ENCODE assay signal across 16 cellular contexts in the genomic region with DNA sequence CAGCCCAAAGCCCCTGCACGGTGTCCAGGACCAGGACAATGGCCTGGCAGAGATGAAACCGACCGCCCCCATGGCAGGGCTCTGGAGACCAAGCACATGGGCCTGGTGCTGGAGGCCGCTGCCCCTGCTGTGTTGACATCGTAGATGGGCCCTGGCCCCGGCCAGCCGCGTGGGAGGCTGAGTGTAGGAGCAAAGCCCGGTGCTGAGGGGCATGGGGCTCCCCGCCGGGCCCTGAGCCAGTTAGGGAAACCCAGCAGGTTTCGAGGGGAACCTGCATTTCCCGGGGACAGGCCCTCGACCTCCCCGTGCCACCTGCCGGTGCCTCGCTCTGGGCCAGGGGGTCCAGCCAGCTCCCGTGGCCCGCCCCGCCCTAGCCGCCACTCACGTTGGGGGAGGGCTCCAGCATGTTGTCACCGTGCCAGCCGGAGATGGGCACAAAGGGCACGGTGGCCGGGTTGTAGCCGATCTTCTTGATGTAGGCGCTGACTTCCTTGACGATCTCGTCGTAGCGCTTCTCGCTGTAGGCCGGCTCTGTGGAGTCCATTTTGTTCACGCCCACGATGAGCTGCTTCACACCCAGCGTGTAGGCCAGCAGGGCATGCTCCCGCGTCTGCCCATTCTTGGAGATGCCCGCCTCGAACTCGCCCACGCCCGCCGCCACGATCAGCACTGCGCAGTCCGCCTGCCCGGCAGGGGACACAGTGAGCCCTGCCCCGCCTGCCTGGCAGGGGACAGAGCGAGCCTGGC. TPM values are rescaled to one million over a fixed set of nuclear protein-coding genes. Genes with fewer than 3 reads are reported as not detected.
DNase-seq lines count a peak whose midpoint lies in the region; ATAC-seq, FAIRE-seq and TF ChIP-seq lines count a peak whose summit lies in the region.
"Had no signal": no experiment of that assay in that cellular context is flagged by ENCODE, and none has a peak within 500 bp of the region (broad histone marks: within the 10 kb centered on the region; RNA-seq: fewer than 3 reads in every experiment).

No MANE protein-coding gene starts in this region.

- WGBS in suprapubic skin = 85% methylated on average over 28 of the region's 51 CpGs

- H3K27ac Mint-ChIP-seq in type B pancreatic cell = no peak overlapping the region
- H3K27ac Mint-ChIP-seq: GM23338 had no signal

- H3K36me3 ChIP-seq in kidney (ENCODE audit: control insufficient read depth in 1 of 2, insufficient read depth in 2 of 2, low read length in 2 of 2) (no peaks in the 10 kb centered on the region), suprapubic skin (no peaks in the 10 kb centered on the region)

- TF ChIP-seq CTCF in kidney (IDR thresholded peaks at IDR 0.05; ENCODE audit: borderline replicate concordance, extremely low read depth, insufficient read depth) (no peak), type B pancreatic cell (conservative IDR thresholded peaks at IDR 0.05) (no peak), suprapubic skin (IDR thresholded peaks at IDR 0.05) (no peak)

- no peak overlapping the region for H3K4me3 ChIP-seq in kidney (ENCODE audit: low read length in 2 of 2)
- H3K4me3 ChIP-seq in suprapubic skin = no peak overlapping the region
- H3K4me3 ChIP-seq: GM23338 had no signal

- H3K9me3 ChIP-seq in kidney (ENCODE audit: control insufficient read depth in 1 of 2, low read length in 2 of 2) = no peaks in the 10 kb centered on the region
- no peaks in the 10 kb centered on the region for H3K9me3 ChIP-seq in suprapubic skin

- H3K4me3 Mint-ChIP-seq in type B pancreatic cell = no peak overlapping the region
- H3K4me3 Mint-ChIP-seq: GM23338 had no signal

- no peak for TF ChIP-seq EP300 in suprapubic skin (IDR thresholded peaks at IDR 0.05)

- H3K4me1 ChIP-seq in kidney (ENCODE audit: control insufficient read depth in 1 of 2, insufficient read depth in 1 of 2, low read depth in 1 of 2, low read length in 2 of 2) = peaks cover 0 to 2% of the 10 kb centered on the region in 2 donors
- peaks cover 34% of the 10 kb centered on the region for H3K4me1 ChIP-seq in suprapubic skin

- no peaks in the 10 kb centered on the region for H3K36me3 Mint-ChIP-seq in type B pancreatic cell

- peaks cover 16% of the 10 kb centered on the region for H3K27me3 Mint-ChIP-seq in type B pancreatic cell

- peaks cover 70% of the 10 kb centered on the region for H3K27me3 ChIP-seq in suprapubic skin

- TF ChIP-seq POLR2A in suprapubic skin (IDR thresholded peaks at IDR 0.05) = no peak

- no peak overlapping the region for H3K9ac ChIP-seq in kidney (ENCODE audit: low read length in 2 of 2)

- no peaks in the 10 kb centered on the region for H3K9me3 Mint-ChIP-seq in type B pancreatic cell

- no peaks in the 10 kb centered on the region for H3K4me1 Mint-ChIP-seq in type B pancreatic cell (ENCODE audit: unreplicated experiment)

- intact Hi-C loops in left cardiac atrium (cut with DNase I) (no loop called here), left ventricle myocardium superior (cut with micrococcal nuclease) (no loop called here), kidney (cut with DNase I) (no loop called here)

- FAIRE-seq in kidney (lab: Jason Lieb, UNC) = no peak
- FAIRE-seq: A204.1 had no signal

- ATAC-seq in left cardiac atrium = no peak
- no peak for ATAC-seq in left ventricle myocardium superior
- ATAC-seq: GM23338 had no signal

- DNase-seq in left cardiac atrium (peak; percentile 18), left ventricle myocardium superior (no peak), kidney (peak; percentile 76), type B pancreatic cell (ENCODE audit: extremely low spot score, unreplicated experiment) (peak; percentile 69), suprapubic skin (ENCODE audit: low spot score in 2 of 2) (no peak)
- DNase-seq in activated CD4-positive, alpha-beta T cell treated with anti-CD3 and anti-CD28 coated beads for 1 hour = no peak
- DNase-seq: KG1, NCI-H1092, NCI-H2107, NCI-H345 had no signal

- H3K27ac ChIP-seq in kidney (ENCODE audit: low read depth in 2 of 2, low read length in 2 of 2) = no peak overlapping the region
- no peak overlapping the region for H3K27ac ChIP-seq in suprapubic skin
- H3K27ac ChIP-seq: C4-2B, HL-60, RWPE1 had no signal

RNA-seq across cellular contexts. Expression of gene EEF1A2, which starts 4.3 kb away (rescaled TPM):
- 100 to 1,000 TPM; 656 to 679 TPM for total RNA-seq in left cardiac atrium
- 1,346 TPM for total RNA-seq in left ventricle myocardium superior
- 18.1 TPM for total RNA-seq in kidney
- 1.5 TPM for polyA plus RNA-seq in kidney (ENCODE audit: insufficient read depth, low read depth, low replicate concordance)
- total RNA-seq in type B pancreatic cell (ENCODE audit: low replicate concordance) = 20.5 and 30.2 TPM in 2 replicates
- 10 to 100 TPM in 3 of 4 donors, 1 to 10 TPM in 1; 4.8 to 13.4 (median 12.0) TPM for total RNA-seq in suprapubic skin

RNA-seq across cellular contexts. Expression of gene KCNQ2, which starts 22.1 kb away (rescaled TPM):
- 1 to 10 TPM in 1 of 2 donors, under 1 TPM in 1; 0.91 to 2.0 TPM for total RNA-seq in left cardiac atrium
- total RNA-seq in left ventricle myocardium superior = 0.52 TPM
- 2.2 TPM for total RNA-seq in kidney
- polyA plus RNA-seq in kidney (ENCODE audit: insufficient read depth, low read depth, low replicate concordance) = not detected
- 4.4 and 47.3 TPM in 2 replicates for total RNA-seq in type B pancreatic cell (ENCODE audit: low replicate concordance)
- under 1 TPM in 1 of 4 donors, not detected in 3; 0.76 TPM for total RNA-seq in suprapubic skin
- total RNA-seq: M059J had no signal

RNA-seq across cellular contexts. Expression of gene PPDPF, which starts 26.0 kb away (rescaled TPM):
- total RNA-seq in left cardiac atrium (100 to 1,000 TPM; 215 to 241 TPM), left ventricle myocardium superior (307 TPM), kidney (578 TPM), type B pancreatic cell (ENCODE audit: low replicate concordance) (280 and 422 TPM in 2 replicates), suprapubic skin (100 to 1,000 TPM; 151 to 352 (median 299) TPM)
- polyA plus RNA-seq in kidney (ENCODE audit: insufficient read depth, low read depth, low replicate concordance) = 961 TPM

RNA-seq across cellular contexts. Expression of gene PTK6, which starts 42.6 kb away (rescaled TPM):
- total RNA-seq in left cardiac atrium (under 1 TPM in 1 of 2 donors, not detected in 1; 0.29 TPM), left ventricle myocardium superior (not detected), kidney (1.1 TPM), type B pancreatic cell (ENCODE audit: low replicate concordance) (0.12 and 0.21 TPM in 2 replicates), suprapubic skin (10 to 100 TPM; 58.0 to 70.6 (median 65.6) TPM)
- polyA plus RNA-seq in kidney (ENCODE audit: insufficient read depth, low read depth, low replicate concordance) = 0.26 TPM
- total RNA-seq: M059J had no signal
- polyA plus RNA-seq: GM23338 had no signal

RNA-seq across cellular contexts. Expression of gene SRMS, which starts 53.0 kb away (rescaled TPM):
- total RNA-seq in left cardiac atrium (not detected), left ventricle myocardium superior (not detected), kidney (0.38 TPM), type B pancreatic cell (ENCODE audit: low replicate concordance) (not detected in 2 replicates), suprapubic skin (1 to 10 TPM in 1 of 4 donors, not detected in 3; 1.3 TPM)
- polyA plus RNA-seq in kidney (ENCODE audit: insufficient read depth, low read depth, low replicate concordance) = not detected
- total RNA-seq: M059J had no signal

Comparison
In these comparisons a context has a peak if more than half of its experiments do, and no peak if none do; other contexts are left out.
1. DNase-seq: peak in left cardiac atrium (single experiment), kidney (single experiment) and type B pancreatic cell (single experiment); none in left ventricle myocardium superior (single experiment), suprapubic skin (0 of 2) and activated CD4-positive, alpha-beta T cell treated with anti-CD3 and anti-CD28 coated beads for 1 hour (single experiment).
2. RNA of gene EEF1A2, which starts 4.3 kb away (total RNA-seq): 1,346 TPM in left ventricle myocardium superior (single experiment) and 656 to 679 TPM in left cardiac atrium; 20.5 to 30.2 TPM in type B pancreatic cell, 18.1 TPM in kidney (single experiment) and 4.8 to 13.4 TPM in suprapubic skin; every median in the first group is over 10 times any median in the second.